26 cellular contexts compared by ENCODE assay signal in genomic region chr1:177488722-177489121, GRCh38.
"Had no signal": no experiment of that assay in that cellular context is flagged by ENCODE, and none has a peak within 500 bp of the region (broad histone marks: within the 10 kb centered on the region; RNA-seq: fewer than 3 reads in every experiment).

No MANE protein-coding gene starts in this region.

- H3K27ac ChIP-seq: colonic mucosa, epithelial cell of prostate, foreskin keratinocyte, gastroesophageal sphincter, heart left ventricle, hepatocyte, left lung, lower lobe of right lung had no signal

- DNase-seq: colonic mucosa; cortex of kidney; effector CD8-positive, alpha-beta T cell; effector memory CD8-positive, alpha-beta T cell; endodermal cell; erythroblast; foreskin keratinocyte; heart left ventricle; hypothalamus; immature natural killer cell; islet precursor cell; kidney; kidney glomerular epithelial cell; left colon; left lung; left ventricle myocardium superior; lower lobe of right lung; mesenchymal stem cell; mucosa of descending colon; naive B cell had no signal

- H3K4me3 ChIP-seq: colonic mucosa, gastroesophageal sphincter, heart left ventricle, hepatocyte, left lung, lower lobe of right lung, mucosa of descending colon had no signal

- H3K4me2 ChIP-seq: hepatocyte had no signal

- H3K9me3 ChIP-seq: colonic mucosa, gastroesophageal sphincter, left lung, lower lobe of right lung, mucosa of descending colon had no signal

- H3K79me2 ChIP-seq: hepatocyte had no signal

- H3K27ac Mint-ChIP-seq: dendritic cell treated with granulocyte-macrophage colony-stimulating factor and Interleukin-4, amounts not matched to agents 40 ng/mL and 50 ng/mL, for 4 days; effector memory CD8-positive, alpha-beta T cell; endodermal cell; immature natural killer cell; mesothelial cell of epicardium; naive B cell had no signal

- ATAC-seq: effector memory CD8-positive, alpha-beta T cell; esophagus mucosa; foreskin keratinocyte; gastroesophageal sphincter; heart left ventricle; left colon; left lung; left ventricle myocardium superior; lower lobe of right lung; mucosa of descending colon had no signal

- H3K36me3 ChIP-seq: colonic mucosa, gastroesophageal sphincter, heart left ventricle, left lung, lower lobe of right lung had no signal

- H3K4me3 Mint-ChIP-seq: dendritic cell treated with granulocyte-macrophage colony-stimulating factor and Interleukin-4, amounts not matched to agents 40 ng/mL and 50 ng/mL, for 4 days; effector memory CD8-positive, alpha-beta T cell; endodermal cell; immature natural killer cell; mesothelial cell of epicardium had no signal

- H3K9me3 Mint-ChIP-seq: dendritic cell treated with granulocyte-macrophage colony-stimulating factor and Interleukin-4, amounts not matched to agents 40 ng/mL and 50 ng/mL, for 4 days; endodermal cell had no signal

- H3K36me3 Mint-ChIP-seq: immature natural killer cell, mesothelial cell of epicardium, naive B cell had no signal

- H3K27me3 Mint-ChIP-seq: dendritic cell treated with granulocyte-macrophage colony-stimulating factor and Interleukin-4, amounts not matched to agents 40 ng/mL and 50 ng/mL, for 4 days; effector memory CD8-positive, alpha-beta T cell; naive B cell had no signal

- H3K4me1 Mint-ChIP-seq: endodermal cell, immature natural killer cell, naive B cell had no signal

- H3K27me3 ChIP-seq: colonic mucosa, gastroesophageal sphincter, hepatocyte, left lung had no signal

- H3K4me1 ChIP-seq: colonic mucosa, foreskin keratinocyte, gastroesophageal sphincter, heart left ventricle, left lung, lower lobe of right lung had no signal

- H2AFZ ChIP-seq: hepatocyte had no signal
